ENCODE assay signal across 1 cellular context in the genomic region with DNA sequence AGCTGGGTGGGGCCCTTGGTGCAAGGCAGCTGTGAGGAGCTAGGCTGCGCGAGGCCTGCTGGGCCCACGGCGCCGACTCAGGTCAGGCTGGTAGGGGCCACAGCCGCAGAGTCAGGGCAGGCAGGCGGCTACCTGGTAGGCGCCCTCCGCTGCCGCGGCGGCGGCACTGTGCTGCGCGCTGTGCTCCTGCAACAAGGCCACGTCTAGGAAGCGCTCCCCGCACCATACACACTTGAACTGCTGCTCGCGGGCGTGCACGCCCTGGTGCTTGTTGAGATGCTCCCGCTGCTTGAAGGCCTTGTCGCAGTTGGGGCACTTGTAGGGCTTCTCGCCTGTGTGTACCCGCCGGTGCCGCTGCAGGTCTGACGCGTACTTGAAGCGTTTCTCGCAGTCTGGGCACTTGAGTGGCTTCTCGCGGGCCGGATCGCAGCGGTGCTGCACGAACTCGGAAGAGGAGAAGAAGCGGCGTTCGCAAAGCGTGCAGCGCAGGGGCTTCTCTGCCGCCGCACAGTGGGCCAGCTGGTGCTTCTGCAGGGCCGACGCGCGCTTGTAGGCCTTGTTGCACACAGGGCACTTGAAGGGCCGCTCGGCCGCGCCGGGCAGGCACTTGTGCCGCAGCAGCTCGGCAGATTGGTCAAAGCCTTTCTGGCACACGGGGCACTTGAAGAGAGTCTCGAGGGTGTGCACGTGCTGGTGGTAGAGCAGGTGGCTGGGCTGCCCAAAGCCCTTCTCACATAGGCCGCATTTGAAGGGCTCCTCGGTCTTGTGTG.
TF ChIP-seq lines count a peak whose summit lies in the region.

No MANE protein-coding gene starts in this region.

TF ChIP-seq in HepG2, 621 proteins besides CTCF, POLR2A, EP300 and RAD21:
- TF ChIP-seq ZC3H13 (CRISPR knock-in tag; IDR thresholded peaks at IDR 0.05), result peak; percentile 60; the same call in 1 of the 2 replicates
- TF ChIP-seq, protein P1, sequence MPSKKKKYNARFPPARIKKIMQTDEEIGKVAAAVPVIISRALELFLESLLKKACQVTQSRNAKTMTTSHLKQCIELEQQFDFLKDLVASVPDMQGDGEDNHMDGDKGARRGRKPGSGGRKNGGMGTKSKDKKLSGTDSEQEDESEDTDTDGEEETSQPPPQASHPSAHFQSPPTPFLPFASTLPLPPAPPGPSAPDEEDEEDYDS (CRISPR knock-in tag; IDR thresholded peaks at IDR 0.05), result no peak
- TF ChIP-seq POLR2G (IDR thresholded peaks at IDR 0.05; ENCODE audit: low read depth, low read length), result peak; percentile 9; the same call in 1 of the 2 replicates
- TF ChIP-seq, protein P2, sequence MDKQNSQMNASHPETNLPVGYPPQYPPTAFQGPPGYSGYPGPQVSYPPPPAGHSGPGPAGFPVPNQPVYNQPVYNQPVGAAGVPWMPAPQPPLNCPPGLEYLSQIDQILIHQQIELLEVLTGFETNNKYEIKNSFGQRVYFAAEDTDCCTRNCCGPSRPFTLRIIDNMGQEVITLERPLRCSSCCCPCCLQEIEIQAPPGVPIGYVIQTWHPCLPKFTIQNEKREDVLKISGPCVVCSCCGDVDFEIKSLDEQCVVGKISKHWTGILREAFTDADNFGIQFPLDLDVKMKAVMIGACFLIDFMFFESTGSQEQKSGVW (CRISPR knock-in tag; IDR thresholded peaks at IDR 0.05; ENCODE audit: borderline replicate concordance), result no peak
- TF ChIP-seq ZNF282 (IDR thresholded peaks at IDR 0.05; ENCODE audit: partially characterized antibody), result no peak
- peak; percentile 42 for TF ChIP-seq RBFOX2 (IDR thresholded peaks at IDR 0.05; ENCODE audit: low read depth, low read length)
TF ChIP-seq in HepG2: peak in this region for 3.
